29 cellular contexts compared by ENCODE assay signal in genomic region chr1:993379-993995, GRCh38. TPM values are rescaled to one million over a fixed set of nuclear protein-coding genes. Genes with fewer than 3 reads are reported as not detected.
"Had no signal": no experiment of that assay in that cellular context is flagged by ENCODE, and none has a peak within 500 bp of the region (broad histone marks: within the 10 kb centered on the region; RNA-seq: fewer than 3 reads in every experiment).

No MANE protein-coding gene starts in this region.

- H3K4me3 Mint-ChIP-seq: activated B cell treated with CpG ODN at 0.5 μM for 24 hours; activated CD4-positive, alpha-beta T cell treated with anti-CD3 and anti-CD28 coated beads, Interleukin-2, amount 10 ng/mL, durations not matched to agents 24 days and 14 days; activated naive CD4-positive, alpha-beta T cell treated with anti-CD3 and anti-CD28 coated beads for 36 hours; activated naive CD8-positive, alpha-beta T cell; brain; T-helper 1 cell treated with Interleukin-12 subunit alpha and Interleukin-12 subunit beta and Interleukin-4 antibody, amounts not matched to agents 30 μg/mL and 1 μg/mL, for 36 hours had no signal

- ATAC-seq: Panc1 had no signal

- FAIRE-seq: astrocyte had no signal

- DNase-seq: activated B cell treated with CpG ODN at 0.5 μM for 24 hours; activated CD4-positive, alpha-beta T cell treated with anti-CD3 and anti-CD28 coated beads for 1 hour; activated CD4-positive, alpha-beta T cell treated with anti-CD3 and anti-CD28 coated beads, Interleukin-2, amount 10 ng/mL, durations not matched to agents 24 days and 14 days; activated CD4-positive, alpha-beta T cell treated with anti-CD3 and anti-CD28 coated beads, Interleukin-2, amount 50 U/mL, for 48 hours; activated gamma-delta T cell; activated naive CD4-positive, alpha-beta T cell treated with anti-CD3 and anti-CD28 coated beads for 36 hours; activated T-cell treated with anti-CD3 and anti-CD28 coated beads for 4 hours; activated T-cell treated with anti-CD3 and anti-CD28 coated beads, Interleukin-2, amount 50 U/mL, for 48 hours; amygdala; Kasumi-1; KBM-7; NCI-H1048; NCI-H1930; NCI-H2171 treated with DMSO at 0.1 percent for 48 hours; NCI-H345; NCI-H510A treated with DMSO at 0.1 percent for 48 hours; NCI-H69; NK-92 treated with Interleukin-12 subunit alpha and Interleukin-12 subunit beta, amount 100 ng/mL, for 24 hours; OCI-M1; Right ventricle myocardium superior; RPMI8226; SJCRH30 had no signal

- H3K27ac Mint-ChIP-seq: activated B cell treated with CpG ODN at 0.5 μM for 24 hours; activated CD4-positive, alpha-beta T cell treated with anti-CD3 and anti-CD28 coated beads, Interleukin-2, amount 10 ng/mL, durations not matched to agents 24 days and 14 days; activated naive CD8-positive, alpha-beta T cell; brain; T-helper 1 cell treated with Interleukin-12 subunit alpha and Interleukin-12 subunit beta and Interleukin-4 antibody, amounts not matched to agents 30 μg/mL and 1 μg/mL, for 36 hours had no signal

- H3K4me3 ChIP-seq: SJCRH30 had no signal

- H3K27ac ChIP-seq: SJCRH30 had no signal

- H3K27me3 Mint-ChIP-seq: brain had no signal

- H3K36me3 ChIP-seq: SJCRH30 had no signal

- H3K27me3 ChIP-seq: SJCRH30 had no signal

- H3K9me3 Mint-ChIP-seq: activated T-helper 17 cell treated with anti-CD3 and anti-CD28 coated beads, Interleukin-2, amount 50 U/mL, for 72 hours had no signal

- H3K4me1 ChIP-seq: SJCRH30 had no signal

RNA-seq across cellular contexts. Expression of gene PERM1, which starts 11.6 kb away (rescaled TPM):
- total RNA-seq: activated B cell treated with CpG ODN at 0.5 μM for 24 hours; activated CD4-positive, alpha-beta T cell treated with anti-CD3 and anti-CD28 coated beads, Interleukin-2, amount 10 ng/mL, durations not matched to agents 24 days and 14 days; activated CD8-positive, alpha-beta memory T cell treated with anti-CD3 and anti-CD28 coated beads for 36 hours; activated naive CD4-positive, alpha-beta T cell treated with anti-CD3 and anti-CD28 coated beads for 36 hours; activated T-helper 17 cell treated with anti-CD3 and anti-CD28 coated beads, Interleukin-2, amount 50 U/mL, for 72 hours; SJCRH30 had no signal

RNA-seq across cellular contexts. Expression of gene PLEKHN1, which starts 27.2 kb away (rescaled TPM):
- total RNA-seq: Right ventricle myocardium superior had no signal
